12 cellular contexts compared by ENCODE assay signal in genomic region chr10:31939797-31940708, GRCh38. TPM values are rescaled to one million over a fixed set of nuclear protein-coding genes. Genes with fewer than 3 reads are reported as not detected.
A peak's percentile ranks its signal among the peaks of the same experiment; 100 is the strongest.
DNase-seq lines count a peak whose midpoint lies in the region; ATAC-seq and TF ChIP-seq lines count a peak whose summit lies in the region.
"Had no signal": no experiment of that assay in that cellular context is flagged by ENCODE, and none has a peak within 500 bp of the region (broad histone marks: within the 10 kb centered on the region; RNA-seq: fewer than 3 reads in every experiment).

No MANE protein-coding gene starts in this region.

- peak overlapping the region; percentile 75 for H3K4me3 Mint-ChIP-seq in HFFc6
- H3K4me3 Mint-ChIP-seq: activated CD4-positive, alpha-beta T cell treated with anti-CD3 and anti-CD28 coated beads for 36 hours; activated T-helper 1 cell treated with anti-CD3 and anti-CD28 coated beads, Interleukin-12 subunit alpha, Interleukin-12 subunit beta, Interleukin-2, Interleukin-4 antibody, amounts not matched to agents 30 ng/mL and 10 ng/mL and 1 ng/mL, durations not matched to agents 14 hours and 24 hours and 36 hours had no signal

- H3K27ac ChIP-seq in SJSA1 (peak overlapping the region; percentile 92), smooth muscle cell (ENCODE audit: low read depth) (peak overlapping the region; percentile 98)

- H3K27me3 Mint-ChIP-seq in HFFc6 (ENCODE audit: insufficient read depth), result no peaks in the 10 kb centered on the region
- H3K27me3 Mint-ChIP-seq: activated CD4-positive, alpha-beta T cell treated with anti-CD3 and anti-CD28 coated beads for 36 hours had no signal

- no peaks in the 10 kb centered on the region for H3K79me2 ChIP-seq in smooth muscle cell (ENCODE audit: low read depth)

- H3K9me3 ChIP-seq in SJSA1 (replicated peaks) (no peaks in the 10 kb centered on the region), smooth muscle cell (replicated peaks; ENCODE audit: low read depth) (no peaks in the 10 kb centered on the region)

- peaks cover 62% of the 10 kb centered on the region for H3K4me1 Mint-ChIP-seq in HFFc6 (ENCODE audit: low read depth)

- no peaks in the 10 kb centered on the region for H3K36me3 ChIP-seq in SJSA1
- no peaks in the 10 kb centered on the region for H3K36me3 ChIP-seq in smooth muscle cell (ENCODE audit: low read depth)

- H3K4me3 ChIP-seq in SJSA1 (no peak overlapping the region), smooth muscle cell (no peak overlapping the region)

- no peak for ATAC-seq in HG03039 (IDR thresholded peaks at IDR 0.05; ENCODE audit: unreplicated experiment)
- no peak for ATAC-seq in GM19397 (IDR thresholded peaks at IDR 0.05; ENCODE audit: unreplicated experiment)

- H3K4me2 ChIP-seq in smooth muscle cell, result peak overlapping the region; percentile 79

- no peaks in the 10 kb centered on the region for H4K20me1 ChIP-seq in smooth muscle cell (ENCODE audit: low read depth)

- no peak overlapping the region for H2AFZ ChIP-seq in smooth muscle cell (ENCODE audit: low read depth)

- H3K9ac ChIP-seq in smooth muscle cell (ENCODE audit: low read depth), result peak overlapping the region; percentile 88

- H3K9me3 Mint-ChIP-seq in HFFc6, result no peaks in the 10 kb centered on the region
- H3K9me3 Mint-ChIP-seq: activated T-helper 1 cell treated with anti-CD3 and anti-CD28 coated beads, Interleukin-12 subunit alpha, Interleukin-12 subunit beta, Interleukin-2, Interleukin-4 antibody, amounts not matched to agents 30 ng/mL and 10 ng/mL and 1 ng/mL, durations not matched to agents 14 hours and 24 hours and 36 hours had no signal

- H3K4me1 ChIP-seq in SJSA1 (replicated peaks) (peaks cover 35% of the 10 kb centered on the region), smooth muscle cell (ENCODE audit: low read depth) (peaks cover 13% of the 10 kb centered on the region)

- no peak for DNase-seq in HFFc6
- no peak for DNase-seq in SJSA1 (ENCODE audit: low read depth in 1 of 2, low spot score in 2 of 2)
- DNase-seq in fibroblast of peridontal ligament (ENCODE audit: extremely low read depth), result peak; percentile 21
- DNase-seq in smooth muscle cell (lab: John Stamatoyannopoulos, UW; ENCODE audit: unreplicated experiment), result no peak
- no peak for DNase-seq in activated CD4-positive, CD25-positive, alpha-beta regulatory T cell treated with anti-CD3 and anti-CD28 coated beads, Interleukin-2, amount 50 U/mL, for 72 hours
- DNase-seq: NCI-H1417 treated with DMSO at 0.1 percent for 48 hours, NCI-H82, retina had no signal

- H3K27me3 ChIP-seq in SJSA1 (replicated peaks) (no peaks in the 10 kb centered on the region), smooth muscle cell (ENCODE audit: low read depth) (no peaks in the 10 kb centered on the region)

- TF ChIP-seq CTCF in HFFc6 (IDR thresholded peaks at IDR 0.05) (no peak), smooth muscle cell (IDR thresholded peaks at IDR 0.05; ENCODE audit: borderline replicate concordance, insufficient read depth, poor library complexity, severe bottlenecking) (no peak)

- peak overlapping the region; percentile 88 for H3K27ac Mint-ChIP-seq in HFFc6
- H3K27ac Mint-ChIP-seq: activated CD4-positive, alpha-beta T cell treated with anti-CD3 and anti-CD28 coated beads for 36 hours; activated T-helper 1 cell treated with anti-CD3 and anti-CD28 coated beads, Interleukin-12 subunit alpha, Interleukin-12 subunit beta, Interleukin-2, Interleukin-4 antibody, amounts not matched to agents 30 ng/mL and 10 ng/mL and 1 ng/mL, durations not matched to agents 14 hours and 24 hours and 36 hours had no signal

- 93% methylated on average over 4 of the region's 4 CpGs for WGBS in smooth muscle cell (ENCODE audit: low lambda C conversion rate)

- peaks cover 10% of the 10 kb centered on the region for H3F3A ChIP-seq in smooth muscle cell (ENCODE audit: low read depth)

- H3K36me3 Mint-ChIP-seq in HFFc6 (ENCODE audit: low read depth), result no peaks in the 10 kb centered on the region

RNA-seq across cellular contexts. Expression of gene ARHGAP12, which starts 11.4 kb away (rescaled TPM):
- 10 to 100 TPM; 16.0 to 18.9 (median 17.9) TPM for total RNA-seq in HFFc6 (2021; fragmentation: NEBNext Ultra II Directional; extraction: Animal tissue kit (Norgen Biotek cat#: 25700))
- 15.8 and 25.8 TPM in 2 replicates for total RNA-seq in SJSA1 (2014; rRNA removed; shearing (Covaris generic))
- total RNA-seq in smooth muscle cell, result 32.7 and 46.2 TPM in 2 replicates
- 10.5 and 14.5 TPM in 2 replicates for polyA plus RNA-seq in smooth muscle cell
